20 cellular contexts compared by ENCODE assay signal in genomic region chr11:74769058-74769457, GRCh38. TPM values are rescaled to one million over a fixed set of nuclear protein-coding genes. Genes with fewer than 3 reads are reported as not detected.
"Had no signal": no experiment of that assay in that cellular context is flagged by ENCODE, and none has a peak within 500 bp of the region (broad histone marks: within the 10 kb centered on the region; RNA-seq: fewer than 3 reads in every experiment).

No MANE protein-coding gene starts in this region.

- H3K9me3 Mint-ChIP-seq: activated CD4-positive, alpha-beta memory T cell treated with anti-CD3 and anti-CD28 coated beads for 36 hours; neural crest cell had no signal

- H3K36me3 ChIP-seq: brain microvascular endothelial cell, transverse colon, uterus, WERI-Rb-1 had no signal

- H3K4me1 ChIP-seq: uterus had no signal

- H3K4me3 ChIP-seq: lung, spleen, transverse colon, uterus had no signal

- H3K27me3 ChIP-seq: brain microvascular endothelial cell, spleen, transverse colon, uterus had no signal

- H3K9me3 ChIP-seq: spleen, transverse colon, uterus had no signal

- H3K4me1 Mint-ChIP-seq: neural crest cell had no signal

- ATAC-seq: left lobe of liver had no signal

- H3K27me3 Mint-ChIP-seq: activated CD4-positive, alpha-beta memory T cell treated with anti-CD3 and anti-CD28 coated beads for 36 hours had no signal

- H3K4me3 Mint-ChIP-seq: activated T-helper 1 cell treated with anti-CD3 and anti-CD28 coated beads, Interleukin-12 subunit alpha, Interleukin-12 subunit beta, Interleukin-2, Interleukin-4 antibody, amounts not matched to agents 30 ng/mL and 10 ng/mL and 1 ng/mL, durations not matched to agents 14 hours and 24 hours and 36 hours; neural crest cell had no signal

- H3K27ac ChIP-seq: brain microvascular endothelial cell, transverse colon, uterus, WERI-Rb-1 had no signal

- H3K27ac Mint-ChIP-seq: activated CD4-positive, alpha-beta memory T cell treated with anti-CD3 and anti-CD28 coated beads for 36 hours had no signal

- H3K36me3 Mint-ChIP-seq: activated CD4-positive, alpha-beta memory T cell treated with anti-CD3 and anti-CD28 coated beads for 36 hours had no signal

- FAIRE-seq: frontal cortex, kidney had no signal

- DNase-seq: activated CD4-positive, alpha-beta T cell treated with anti-CD3 and anti-CD28 coated beads for 4 hours; activated naive CD4-positive, alpha-beta T cell; aorta; brain microvascular endothelial cell; cortex of kidney; kidney; midbrain; retina; spleen; substantia nigra; transverse colon; uterus; WERI-Rb-1 had no signal

RNA-seq across cellular contexts. Expression of gene CHRDL2, which starts 37.8 kb away (rescaled TPM):
- total RNA-seq: activated CD4-positive, alpha-beta memory T cell treated with anti-CD3 and anti-CD28 coated beads for 36 hours; activated T-helper 1 cell treated with anti-CD3 and anti-CD28 coated beads, Interleukin-12 subunit alpha, Interleukin-12 subunit beta, Interleukin-2, Interleukin-4 antibody, amounts not matched to agents 30 ng/mL and 10 ng/mL and 1 ng/mL, durations not matched to agents 14 hours and 24 hours and 36 hours; frontal cortex; myocyte had no signal
